ENCODE assay signal across 16 cellular contexts in the genomic region with DNA sequence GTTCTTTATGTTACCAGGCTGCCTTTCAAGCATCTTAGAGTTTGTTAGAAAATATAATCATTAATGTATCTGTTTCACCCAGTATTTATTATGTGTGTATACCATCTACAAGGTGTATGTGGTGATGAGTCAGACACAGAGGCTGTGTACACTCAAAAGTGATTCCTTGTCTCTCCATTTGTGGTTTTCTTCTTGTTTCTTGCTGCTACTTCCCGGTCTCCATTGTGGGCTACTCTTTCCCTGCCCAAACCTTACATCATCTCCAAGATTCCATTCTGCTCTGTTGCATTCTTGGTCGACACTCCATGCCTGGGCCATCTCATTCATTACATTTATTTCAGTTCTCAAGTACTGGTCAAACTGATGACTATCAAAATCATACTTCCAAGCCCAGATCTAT.
DNase-seq lines count a peak whose midpoint lies in the region; ATAC-seq lines count a peak whose summit lies in the region.
"Had no signal": no experiment of that assay in that cellular context is flagged by ENCODE, and none has a peak within 500 bp of the region (broad histone marks: within the 10 kb centered on the region; RNA-seq: fewer than 3 reads in every experiment).

No MANE protein-coding gene starts in this region.

- no peaks in the 10 kb centered on the region for H3K9me3 Mint-ChIP-seq in activated T-helper 17 cell treated with anti-CD3 and anti-CD28 coated beads, Interleukin-2, amount 50 U/mL, for 72 hours
- H3K9me3 Mint-ChIP-seq in stimulated activated effector memory CD8-positive, alpha-beta T cell treated with anti-CD3 and anti-CD28 coated beads, Interleukin-12 subunit alpha, Interleukin-12 subunit beta, amount 100 ng/mL, for 72 hours, result no peaks in the 10 kb centered on the region
- no peaks in the 10 kb centered on the region for H3K9me3 Mint-ChIP-seq in activated CD8-positive, alpha-beta memory T cell treated with anti-CD3 and anti-CD28 coated beads, Interleukin-2, amount 10 ng/mL, durations not matched to agents 7 days and 5 days (ENCODE audit: low read depth)
- H3K9me3 Mint-ChIP-seq: activated naive CD4-positive, alpha-beta T cell treated with anti-CD3 and anti-CD28 coated beads for 36 hours; naive thymus-derived CD4-positive, alpha-beta T cell had no signal

- H3K27me3 Mint-ChIP-seq in activated T-helper 17 cell treated with anti-CD3 and anti-CD28 coated beads, Interleukin-2, amount 50 U/mL, for 72 hours, result no peaks in the 10 kb centered on the region
- no peaks in the 10 kb centered on the region for H3K27me3 Mint-ChIP-seq in activated CD8-positive, alpha-beta memory T cell treated with anti-CD3 and anti-CD28 coated beads, Interleukin-2, amount 10 ng/mL, durations not matched to agents 7 days and 5 days
- H3K27me3 Mint-ChIP-seq: brain; naive thymus-derived CD4-positive, alpha-beta T cell had no signal

- no peaks in the 10 kb centered on the region for H3K36me3 Mint-ChIP-seq in activated T-helper 17 cell treated with anti-CD3 and anti-CD28 coated beads, Interleukin-2, amount 50 U/mL, for 72 hours (ENCODE audit: low read depth)
- H3K36me3 Mint-ChIP-seq in stimulated activated effector memory CD8-positive, alpha-beta T cell treated with anti-CD3 and anti-CD28 coated beads, Interleukin-12 subunit alpha, Interleukin-12 subunit beta, amount 100 ng/mL, for 72 hours, result no peaks in the 10 kb centered on the region
- H3K36me3 Mint-ChIP-seq in activated CD8-positive, alpha-beta memory T cell treated with anti-CD3 and anti-CD28 coated beads, Interleukin-2, amount 10 ng/mL, durations not matched to agents 7 days and 5 days, result no peaks in the 10 kb centered on the region
- H3K36me3 Mint-ChIP-seq: brain; naive thymus-derived CD4-positive, alpha-beta T cell had no signal

- H3K4me1 Mint-ChIP-seq in activated T-helper 17 cell treated with anti-CD3 and anti-CD28 coated beads, Interleukin-2, amount 50 U/mL, for 72 hours, result no peaks in the 10 kb centered on the region
- no peaks in the 10 kb centered on the region for H3K4me1 Mint-ChIP-seq in stimulated activated effector memory CD8-positive, alpha-beta T cell treated with anti-CD3 and anti-CD28 coated beads, Interleukin-12 subunit alpha, Interleukin-12 subunit beta, amount 100 ng/mL, for 72 hours
- H3K4me1 Mint-ChIP-seq in activated CD8-positive, alpha-beta memory T cell treated with anti-CD3 and anti-CD28 coated beads, Interleukin-2, amount 10 ng/mL, durations not matched to agents 7 days and 5 days, result no peaks in the 10 kb centered on the region
- H3K4me1 Mint-ChIP-seq: brain; naive thymus-derived CD4-positive, alpha-beta T cell had no signal

- DNase-seq in H4 (ENCODE audit: low spot score) (peak; percentile 6), fibroblast of peridontal ligament (ENCODE audit: extremely low read depth) (peak; percentile 38), NOMO-1 treated with DMSO at 0.1 percent for 48 hours (lab: John Stamatoyannopoulos, UW; ENCODE audit: unreplicated experiment) (no peak), NCI-H524 (lab: John Stamatoyannopoulos, UW) (no peak)
- DNase-seq in stimulated activated effector memory CD8-positive, alpha-beta T cell treated with anti-CD3 and anti-CD28 coated beads, Interleukin-12 subunit alpha, Interleukin-12 subunit beta, amount 100 ng/mL, for 72 hours (ENCODE audit: low spot score in 2 of 2), result no peak
- DNase-seq in activated CD8-positive, alpha-beta memory T cell treated with anti-CD3 and anti-CD28 coated beads, Interleukin-2, amount 10 ng/mL, durations not matched to agents 7 days and 5 days, result no peak
- DNase-seq: activated CD4-positive, alpha-beta T cell treated with anti-CD3 and anti-CD28 coated beads, Interleukin-2, amount 50 U/mL, for 48 hours; activated naive CD4-positive, alpha-beta T cell treated with anti-CD3 and anti-CD28 coated beads for 36 hours; dorsolateral prefrontal cortex; GF-D8; naive thymus-derived CD4-positive, alpha-beta T cell; NCI-H1436 treated with DMSO at 0.1 percent for 48 hours; RPMI8226; stimulated activated CD4-positive, alpha-beta T cell treated with anti-CD3 and anti-CD28 coated beads, Interleukin-4, amount 100 ng/mL, for 4 hours had no signal

- no peak overlapping the region for H3K4me3 Mint-ChIP-seq in activated T-helper 17 cell treated with anti-CD3 and anti-CD28 coated beads, Interleukin-2, amount 50 U/mL, for 72 hours
- no peak overlapping the region for H3K4me3 Mint-ChIP-seq in stimulated activated effector memory CD8-positive, alpha-beta T cell treated with anti-CD3 and anti-CD28 coated beads, Interleukin-12 subunit alpha, Interleukin-12 subunit beta, amount 100 ng/mL, for 72 hours
- no peak overlapping the region for H3K4me3 Mint-ChIP-seq in activated CD8-positive, alpha-beta memory T cell treated with anti-CD3 and anti-CD28 coated beads, Interleukin-2, amount 10 ng/mL, durations not matched to agents 7 days and 5 days
- H3K4me3 Mint-ChIP-seq: activated naive CD4-positive, alpha-beta T cell treated with anti-CD3 and anti-CD28 coated beads for 36 hours; brain; naive thymus-derived CD4-positive, alpha-beta T cell had no signal

- H3K27ac Mint-ChIP-seq in activated T-helper 17 cell treated with anti-CD3 and anti-CD28 coated beads, Interleukin-2, amount 50 U/mL, for 72 hours, result no peak overlapping the region
- H3K27ac Mint-ChIP-seq in stimulated activated effector memory CD8-positive, alpha-beta T cell treated with anti-CD3 and anti-CD28 coated beads, Interleukin-12 subunit alpha, Interleukin-12 subunit beta, amount 100 ng/mL, for 72 hours, result no peak overlapping the region
- no peak overlapping the region for H3K27ac Mint-ChIP-seq in activated CD8-positive, alpha-beta memory T cell treated with anti-CD3 and anti-CD28 coated beads, Interleukin-2, amount 10 ng/mL, durations not matched to agents 7 days and 5 days
- H3K27ac Mint-ChIP-seq: activated naive CD4-positive, alpha-beta T cell treated with anti-CD3 and anti-CD28 coated beads for 36 hours; brain; naive thymus-derived CD4-positive, alpha-beta T cell had no signal

- peak; percentile 21 for ATAC-seq in activated T-helper 17 cell treated with anti-CD3 and anti-CD28 coated beads, Interleukin-2, amount 50 U/mL, for 72 hours (replicated peaks)
- ATAC-seq in stimulated activated effector memory CD8-positive, alpha-beta T cell treated with anti-CD3 and anti-CD28 coated beads, Interleukin-12 subunit alpha, Interleukin-12 subunit beta, amount 100 ng/mL, for 72 hours, result peak; percentile 40
- ATAC-seq in activated CD8-positive, alpha-beta memory T cell treated with anti-CD3 and anti-CD28 coated beads, Interleukin-2, amount 10 ng/mL, durations not matched to agents 7 days and 5 days, result no peak
- ATAC-seq: naive thymus-derived CD4-positive, alpha-beta T cell had no signal

- CTCF ChIA-PET in activated CD8-positive, alpha-beta memory T cell treated with anti-CD3 and anti-CD28 coated beads, Interleukin-2, amount 10 ng/mL, durations not matched to agents 7 days and 5 days (lab: Charles Lee), result no interaction called here

Comparison
In these comparisons a context has a peak if more than half of its experiments do, and no peak if none do; other contexts are left out.
1. DNase-seq: peak in H4 (single experiment) and fibroblast of peridontal ligament (single experiment); none in stimulated activated effector memory CD8-positive, alpha-beta T cell treated with anti-CD3 and anti-CD28 coated beads, Interleukin-12 subunit alpha, Interleukin-12 subunit beta, amount 100 ng/mL, for 72 hours (0 of 2), NOMO-1 treated with DMSO at 0.1 percent for 48 hours (single experiment), NCI-H524 (0 of 2) and activated CD8-positive, alpha-beta memory T cell treated with anti-CD3 and anti-CD28 coated beads, Interleukin-2, amount 10 ng/mL, durations not matched to agents 7 days and 5 days (single experiment).